27 cellular contexts compared by ENCODE assay signal in genomic region chr3:41323860-41324259, GRCh38.
"Had no signal": no experiment of that assay in that cellular context is flagged by ENCODE, and none has a peak within 500 bp of the region (broad histone marks: within the 10 kb centered on the region; RNA-seq: fewer than 3 reads in every experiment).

No MANE protein-coding gene starts in this region.

- DNase-seq: activated CD4-positive, alpha-beta memory T cell treated with anti-CD3 and anti-CD28 coated beads for 36 hours; activated CD4-positive, alpha-beta T cell treated with anti-CD3 and anti-CD28 coated beads, Interleukin-2, amount 10 ng/mL, durations not matched to agents 24 days and 14 days; activated CD4-positive, CD25-positive, alpha-beta regulatory T cell treated with anti-CD3 and anti-CD28 coated beads, Interleukin-2, amount 50 U/mL, for 72 hours; activated CD8-positive, alpha-beta memory T cell treated with anti-CD3 and anti-CD28 coated beads, Interleukin-2, amount 50 U/mL, for 4 hours; activated effector memory CD4-positive, alpha-beta T cell treated with anti-CD3 and anti-CD28 coated beads, Interleukin-2, amount 50 U/mL, for 16 hours; activated naive CD4-positive, alpha-beta T cell treated with anti-CD3 and anti-CD28 coated beads for 36 hours; activated naive CD8-positive, alpha-beta T cell treated with anti-CD3 and anti-CD28 coated beads, Interleukin-2, amount 10 ng/mL, durations not matched to agents 7 days and 5 days; activated T-cell treated with anti-CD3 and anti-CD28 coated beads, Interleukin-2, amount 50 U/mL, for 1 hour; cortex of kidney; effector memory CD8-positive, alpha-beta T cell; foreskin fibroblast; head of caudate nucleus; hypothalamus; kidney glomerular epithelial cell; sigmoid colon; small intestine; stimulated activated CD4-positive, alpha-beta T cell treated with anti-CD3 and anti-CD28 coated beads, Interleukin-1b, Interleukin-23, amount 100 ng/mL, for 48 hours; stimulated activated CD4-positive, alpha-beta T cell treated with anti-CD3 and anti-CD28 coated beads, Interleukin-4, amount 100 ng/mL, for 4 hours; stimulated activated CD8-positive, alpha-beta memory T cell treated with anti-CD3 and anti-CD28 coated beads, Interleukin-4, amount 100 ng/mL, for 48 hours; stimulated activated naive CD8-positive, alpha-beta T cell treated with anti-CD3 and anti-CD28 coated beads, Interleukin-15, amount 100 ng/mL, for 72 hours; substantia nigra; T-helper 9 cell; uterus had no signal

- H3K9me3 ChIP-seq: ascending aorta, neutrophil, sigmoid colon, uterus had no signal

- H3K36me3 ChIP-seq: ascending aorta, cardiac muscle cell, neutrophil, sigmoid colon, uterus had no signal

- H3K27me3 ChIP-seq: ascending aorta, cardiac muscle cell, neutrophil, sigmoid colon, uterus had no signal

- H3K4me3 ChIP-seq: ascending aorta, cardiac muscle cell, lung, sigmoid colon, uterus had no signal

- H3K27ac ChIP-seq: ascending aorta, cardiac muscle cell, neutrophil, sigmoid colon, uterus had no signal

- H3K4me1 ChIP-seq: ascending aorta, uterus had no signal
